In genomic region chr6:17983712-17984111, GRCh38 we compare ENCODE assay signal across 19 cellular contexts. TPM values are rescaled to one million over a fixed set of nuclear protein-coding genes. Genes with fewer than 3 reads are reported as not detected.
DNase-seq lines count a peak whose midpoint lies in the region; ATAC-seq, FAIRE-seq and TF ChIP-seq lines count a peak whose summit lies in the region.
"Had no signal": no experiment of that assay in that cellular context is flagged by ENCODE, and none has a peak within 500 bp of the region (broad histone marks: within the 10 kb centered on the region; RNA-seq: fewer than 3 reads in every experiment).

No MANE protein-coding gene starts in this region.

- 89% methylated on average over 2 of the region's 2 CpGs for WGBS in right cardiac atrium

- H3K9me3 ChIP-seq in cardiac muscle cell (ENCODE audit: low read depth) = no peaks in the 10 kb centered on the region
- H3K9me3 ChIP-seq in right cardiac atrium (ENCODE audit: control insufficient read depth, low read length) = no peaks in the 10 kb centered on the region
- H3K9me3 ChIP-seq in left lung = no peaks in the 10 kb centered on the region
- no peaks in the 10 kb centered on the region for H3K9me3 ChIP-seq in upper lobe of right lung
- H3K9me3 ChIP-seq: esophagus squamous epithelium, tibial nerve had no signal

- peaks cover 46% of the 10 kb centered on the region for H3K4me1 Mint-ChIP-seq in WTC11
- H3K4me1 Mint-ChIP-seq in activated CD4-positive, alpha-beta memory T cell treated with anti-CD3 and anti-CD28 coated beads for 36 hours (ENCODE audit: low read depth) = peaks cover 10% of the 10 kb centered on the region

- H3K27me3 ChIP-seq in cardiac muscle cell = no peaks in the 10 kb centered on the region
- no peaks in the 10 kb centered on the region for H3K27me3 ChIP-seq in right cardiac atrium (ENCODE audit: control insufficient read depth, insufficient read depth)
- H3K27me3 ChIP-seq in left lung = no peaks in the 10 kb centered on the region
- no peaks in the 10 kb centered on the region for H3K27me3 ChIP-seq in upper lobe of right lung
- H3K27me3 ChIP-seq: esophagus squamous epithelium, tibial nerve had no signal

- no peak for FAIRE-seq in urothelium cell line (lab: Jason Lieb, UNC)

- H3K9me3 Mint-ChIP-seq in WTC11 = no peaks in the 10 kb centered on the region
- no peaks in the 10 kb centered on the region for H3K9me3 Mint-ChIP-seq in activated CD4-positive, alpha-beta memory T cell treated with anti-CD3 and anti-CD28 coated beads for 36 hours

- peaks cover 5% of the 10 kb centered on the region for H3K27me3 Mint-ChIP-seq in WTC11 (ENCODE audit: low read depth)
- H3K27me3 Mint-ChIP-seq in activated CD4-positive, alpha-beta memory T cell treated with anti-CD3 and anti-CD28 coated beads for 36 hours = peaks cover 43% of the 10 kb centered on the region

- H3K36me3 Mint-ChIP-seq in WTC11 = no peaks in the 10 kb centered on the region
- H3K36me3 Mint-ChIP-seq in activated CD4-positive, alpha-beta memory T cell treated with anti-CD3 and anti-CD28 coated beads for 36 hours = no peaks in the 10 kb centered on the region

- TF ChIP-seq CTCF in cardiac muscle cell (IDR thresholded peaks at IDR 0.05; ENCODE audit: low read depth, low read length) = no peak
- TF ChIP-seq CTCF in WTC11 (IDR thresholded peaks at IDR 0.05) = no peak
- TF ChIP-seq CTCF in left lung (IDR thresholded peaks at IDR 0.05) = no peak
- TF ChIP-seq CTCF in upper lobe of right lung (IDR thresholded peaks at IDR 0.05) = no peak

- H3K27ac ChIP-seq in cardiac muscle cell (peak overlapping the region; percentile 94), right cardiac atrium (ENCODE audit: low read length) (no peak overlapping the region), left lung (peak overlapping the region in 1 of 2 donors; percentile 46), upper lobe of right lung (no peak overlapping the region)
- H3K27ac ChIP-seq: tibial nerve had no signal

- H3K4me3 ChIP-seq in cardiac muscle cell = peak overlapping the region; percentile 78
- H3K4me3 ChIP-seq in right cardiac atrium (ENCODE audit: low read length) = no peak overlapping the region
- no peak overlapping the region for H3K4me3 ChIP-seq in left lung
- no peak overlapping the region for H3K4me3 ChIP-seq in upper lobe of right lung
- H3K4me3 ChIP-seq: skin epidermis, tibial nerve had no signal

- no peak for ATAC-seq in right cardiac atrium
- ATAC-seq in WTC11 = no peak
- ATAC-seq in left lung = peak; percentile 29
- ATAC-seq in upper lobe of right lung = peak; percentile 19

- CTCF ChIA-PET in WTC11 (lab: Charles Lee) = no interaction called here
- CTCF ChIA-PET in activated CD4-positive, alpha-beta memory T cell treated with anti-CD3 and anti-CD28 coated beads for 36 hours (lab: Charles Lee) = no interaction called here

- no peak overlapping the region for H3K4me3 Mint-ChIP-seq in WTC11
- H3K4me3 Mint-ChIP-seq in activated CD4-positive, alpha-beta memory T cell treated with anti-CD3 and anti-CD28 coated beads for 36 hours = no peak overlapping the region

- H3K36me3 ChIP-seq in cardiac muscle cell (peaks cover 14% of the 10 kb centered on the region), left lung (no peaks in the 10 kb centered on the region), upper lobe of right lung (no peaks in the 10 kb centered on the region)
- H3K36me3 ChIP-seq: esophagus squamous epithelium had no signal

- DNase-seq in cardiac muscle cell (ENCODE audit: low read depth in 1 of 2, low spot score in 1 of 2) (no peak), right cardiac atrium (no peak), WTC11 (ENCODE audit: low spot score) (no peak), left lung (no peak), upper lobe of right lung (no peak), urothelium cell line (ENCODE audit: low spot score) (no peak), epidermal melanocyte (ENCODE audit: insufficient read length, low spot score) (no peak)
- no peak for DNase-seq in activated CD4-positive, alpha-beta memory T cell treated with anti-CD3 and anti-CD28 coated beads for 36 hours
- DNase-seq: activated naive CD4-positive, alpha-beta T cell; aorta; cortex of kidney; EL; esophagus squamous epithelium; kidney glomerular epithelial cell; NCI-H2081; SHP77 treated with DMSO at 0.1 percent for 48 hours had no signal

- POLR2A ChIA-PET in WTC11 (lab: Charles Lee) = interaction anchor here (0.6 kb wide), 1 partner anchor 319 kb away, joined by 4 read pairs; no protein-coding TSS in a partner anchor
- POLR2A ChIA-PET in activated CD4-positive, alpha-beta memory T cell treated with anti-CD3 and anti-CD28 coated beads for 36 hours (lab: Charles Lee) = no interaction called here

- peak overlapping the region; percentile 58; the same call in 1 of the 2 replicates for H3K27ac Mint-ChIP-seq in WTC11
- H3K27ac Mint-ChIP-seq in activated CD4-positive, alpha-beta memory T cell treated with anti-CD3 and anti-CD28 coated beads for 36 hours = no peak overlapping the region

- intact Hi-C loops in right cardiac atrium (cut with DNase I) = loop anchor here (10.0 kb wide), 6 partner anchors 59 to 149 kb away; partner anchors contain the start of gene NHLRC1 (in 1 of the 4)
- intact Hi-C loops in left lung (cut with DNase I) = no loop called here
- intact Hi-C loops in upper lobe of right lung (cut with DNase I) = no loop called here
- intact Hi-C loops in activated CD4-positive, alpha-beta memory T cell treated with anti-CD3 and anti-CD28 coated beads for 36 hours (cut with micrococcal nuclease) = no loop called here

- H3K4me1 ChIP-seq in cardiac muscle cell (ENCODE audit: low read depth) = peaks cover 17% of the 10 kb centered on the region
- peaks cover 6% of the 10 kb centered on the region for H3K4me1 ChIP-seq in right cardiac atrium (ENCODE audit: control insufficient read depth, insufficient read depth, low read length)
- peaks cover 9 to 49% of the 10 kb centered on the region in 2 donors for H3K4me1 ChIP-seq in left lung
- H3K4me1 ChIP-seq in upper lobe of right lung = peaks cover 30% of the 10 kb centered on the region

TF ChIP-seq in WTC11, 78 proteins besides CTCF, POLR2A, EP300 and RAD21 (continues in another document):
- TF ChIP-seq NFE2L1 (CRISPR knock-in tag; IDR thresholded peaks at IDR 0.05) = no peak
- TF ChIP-seq NFYB (CRISPR knock-in tag; conservative IDR thresholded peaks at IDR 0.05; ENCODE audit: low read depth) = no peak
- no peak for TF ChIP-seq JUN (CRISPR knock-in tag; IDR thresholded peaks at IDR 0.05)
- TF ChIP-seq ZMAT4 (CRISPR knock-in tag; IDR thresholded peaks at IDR 0.05) = no peak
- no peak for TF ChIP-seq ZNF532 (CRISPR knock-in tag; IDR thresholded peaks at IDR 0.05; ENCODE audit: borderline replicate concordance)
- no peak for TF ChIP-seq ZNF671 (CRISPR knock-in tag; IDR thresholded peaks at IDR 0.05)
- TF ChIP-seq CREB1 (CRISPR knock-in tag; IDR thresholded peaks at IDR 0.05) = no peak
- TF ChIP-seq JAZF1 (CRISPR knock-in tag; IDR thresholded peaks at IDR 0.05) = no peak
- TF ChIP-seq NR2C2 (CRISPR knock-in tag; IDR thresholded peaks at IDR 0.05) = no peak
- TF ChIP-seq ERG (CRISPR knock-in tag; IDR thresholded peaks at IDR 0.05) = no peak

RNA-seq across cellular contexts. Expression of gene KIF13A, which starts 3.7 kb away (rescaled TPM):
- 55.8 and 96.9 TPM in 2 replicates for total RNA-seq in cardiac muscle cell
- polyA plus RNA-seq in cardiac muscle cell = 39.1 and 65.2 TPM in 2 replicates
- 10 to 100 TPM; 59.8 to 79.6 (median 73.3) TPM for total RNA-seq in right cardiac atrium
- 27.2 TPM for polyA plus RNA-seq in right cardiac atrium
- 27.8 to 32.7 TPM (median 27.8 TPM) in 3 replicates for total RNA-seq in WTC11 (2021)
- total RNA-seq in left lung = 10 to 100 TPM; 42.7 to 49.3 TPM
- total RNA-seq in upper lobe of right lung = 59.0 TPM
- total RNA-seq in activated CD4-positive, alpha-beta memory T cell treated with anti-CD3 and anti-CD28 coated beads for 36 hours = under 1 TPM in 1 of 2 experiments, not detected in 1; 0.07 TPM
- total RNA-seq: T-helper 2 cell treated with Interferon-gamma antibody and Interleukin-4, amounts not matched to agents 100 ng/mL and 5 ng/mL, for 36 hours had no signal

Comparison
In these comparisons a context has a peak if more than half of its experiments do, and no peak if none do; other contexts are left out.
1. ATAC-seq: peak in left lung (single experiment) and upper lobe of right lung (single experiment); none in right cardiac atrium (0 of 2) and WTC11 (single experiment).
2. RNA of gene KIF13A, which starts 3.7 kb away (total RNA-seq): 55.8 to 96.9 TPM in cardiac muscle cell, 59.8 to 79.6 TPM in right cardiac atrium, 59.0 TPM in upper lobe of right lung (single experiment), 42.7 to 49.3 TPM in left lung and 27.8 to 32.7 TPM in WTC11; 0.07 TPM in activated CD4-positive, alpha-beta memory T cell treated with anti-CD3 and anti-CD28 coated beads for 36 hours; every median in the first group is over 10 times any median in the second.
3. intact Hi-C loops: an anchor here in right cardiac atrium (10.0 kb wide); none called in left lung, upper lobe of right lung and activated CD4-positive, alpha-beta memory T cell treated with anti-CD3 and anti-CD28 coated beads for 36 hours.